In the genomic region with DNA sequence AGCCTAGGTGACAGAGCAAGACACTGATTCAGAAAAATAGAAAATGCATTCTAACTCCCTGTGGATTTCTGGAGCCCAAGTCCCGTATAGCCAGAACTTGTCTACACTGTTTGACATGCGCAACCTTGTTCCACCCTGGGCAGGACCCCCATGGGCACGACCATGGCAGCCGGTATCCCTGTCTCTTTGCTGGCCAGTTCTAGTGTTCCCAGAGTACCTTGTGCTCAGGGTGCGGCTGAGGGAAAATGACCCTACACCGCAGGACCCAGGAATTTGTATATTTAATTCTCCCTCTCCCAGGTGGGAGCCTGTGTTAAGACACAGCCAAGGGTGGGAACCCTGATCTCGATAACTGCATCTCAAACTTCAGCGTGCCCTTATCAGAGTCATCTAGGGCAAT, we compare ENCODE assay signal across 19 cellular contexts. TPM values are rescaled to one million over a fixed set of nuclear protein-coding genes. Genes with fewer than 3 reads are reported as not detected.
A peak's percentile ranks its signal among the peaks of the same experiment; 100 is the strongest.
DNase-seq lines count a peak whose midpoint lies in the region; ATAC-seq lines count a peak whose summit lies in the region.
"Had no signal": no experiment of that assay in that cellular context is flagged by ENCODE, and none has a peak within 500 bp of the region (broad histone marks: within the 10 kb centered on the region; RNA-seq: fewer than 3 reads in every experiment).

No MANE protein-coding gene starts in this region.

- intact Hi-C loops in dendritic cell treated with granulocyte-macrophage colony-stimulating factor and Interleukin-4, amounts not matched to agents 40 ng/mL and 50 ng/mL, for 4 days (cut with micrococcal nuclease), result loop anchor here (5.0 kb wide), 1 partner anchor 57 kb away; a partner anchor contains a TSS

- H3K36me3 Mint-ChIP-seq in activated CD8-positive, alpha-beta memory T cell treated with anti-CD3 and anti-CD28 coated beads, Interleukin-2, amount 10 ng/mL, durations not matched to agents 7 days and 5 days, result no peaks in the 10 kb centered on the region
- H3K36me3 Mint-ChIP-seq in dendritic cell treated with granulocyte-macrophage colony-stimulating factor and Interleukin-4, amounts not matched to agents 40 ng/mL and 50 ng/mL, for 4 days (ENCODE audit: low read depth), result no peaks in the 10 kb centered on the region
- no peaks in the 10 kb centered on the region for H3K36me3 Mint-ChIP-seq in naive B cell

- ATAC-seq in activated CD8-positive, alpha-beta memory T cell treated with anti-CD3 and anti-CD28 coated beads, Interleukin-2, amount 10 ng/mL, durations not matched to agents 7 days and 5 days, result no peak
- ATAC-seq in naive B cell (ENCODE audit: low read depth in 2 of 2), result no peak
- ATAC-seq in GM21528 (IDR thresholded peaks at IDR 0.05; ENCODE audit: low FRiP score, unreplicated experiment), result no peak
- ATAC-seq: GM12878 had no signal

- H3K27ac Mint-ChIP-seq in activated CD8-positive, alpha-beta memory T cell treated with anti-CD3 and anti-CD28 coated beads, Interleukin-2, amount 10 ng/mL, durations not matched to agents 7 days and 5 days, result no peak overlapping the region
- peak overlapping the region; percentile 91 for H3K27ac Mint-ChIP-seq in dendritic cell treated with granulocyte-macrophage colony-stimulating factor and Interleukin-4, amounts not matched to agents 40 ng/mL and 50 ng/mL, for 4 days
- H3K27ac Mint-ChIP-seq in naive B cell, result peak overlapping the region in 4 of 6 donors; percentile 65 to 97 (median 89)

- no peaks in the 10 kb centered on the region for H3K4me1 Mint-ChIP-seq in activated CD8-positive, alpha-beta memory T cell treated with anti-CD3 and anti-CD28 coated beads, Interleukin-2, amount 10 ng/mL, durations not matched to agents 7 days and 5 days
- peaks cover 80% of the 10 kb centered on the region for H3K4me1 Mint-ChIP-seq in dendritic cell treated with granulocyte-macrophage colony-stimulating factor and Interleukin-4, amounts not matched to agents 40 ng/mL and 50 ng/mL, for 4 days (ENCODE audit: low read depth)
- peaks cover 55 to 78% (median 62%) of the 10 kb centered on the region in 3 donors for H3K4me1 Mint-ChIP-seq in naive B cell

- H3K9me3 Mint-ChIP-seq in activated CD8-positive, alpha-beta memory T cell treated with anti-CD3 and anti-CD28 coated beads, Interleukin-2, amount 10 ng/mL, durations not matched to agents 7 days and 5 days (ENCODE audit: low read depth), result no peaks in the 10 kb centered on the region
- no peaks in the 10 kb centered on the region for H3K9me3 Mint-ChIP-seq in dendritic cell treated with granulocyte-macrophage colony-stimulating factor and Interleukin-4, amounts not matched to agents 40 ng/mL and 50 ng/mL, for 4 days
- H3K9me3 Mint-ChIP-seq in naive B cell, result no peaks in the 10 kb centered on the region

- peak; percentile 33 for DNase-seq in activated CD8-positive, alpha-beta memory T cell treated with anti-CD3 and anti-CD28 coated beads, Interleukin-2, amount 50 U/mL, for 48 hours
- DNase-seq in activated CD8-positive, alpha-beta memory T cell treated with anti-CD3 and anti-CD28 coated beads, Interleukin-2, amount 10 ng/mL, durations not matched to agents 7 days and 5 days, result no peak
- DNase-seq in naive B cell, result no peak
- no peak for DNase-seq in substantia nigra (lab: John Stamatoyannopoulos, UW)
- no peak for DNase-seq in activated gamma-delta T cell (lab: John Stamatoyannopoulos, UW)
- DNase-seq in activated naive CD4-positive, alpha-beta T cell treated with Interleukin-2 at 50 U/mL for 16 hours, result no peak
- DNase-seq: DND-41, IMR-90, Kasumi-1, MM.1S, NCI-H1694 had no signal

- peak overlapping the region; percentile 76 for H3K27ac ChIP-seq in substantia nigra (ENCODE audit: low read depth, low read length, poor library complexity, severe bottlenecking)
- H3K27ac ChIP-seq: 22Rv1 had no signal

- H3K27me3 Mint-ChIP-seq in activated CD8-positive, alpha-beta memory T cell treated with anti-CD3 and anti-CD28 coated beads, Interleukin-2, amount 10 ng/mL, durations not matched to agents 7 days and 5 days, result peaks cover 27% of the 10 kb centered on the region
- H3K27me3 Mint-ChIP-seq in dendritic cell treated with granulocyte-macrophage colony-stimulating factor and Interleukin-4, amounts not matched to agents 40 ng/mL and 50 ng/mL, for 4 days, result no peaks in the 10 kb centered on the region
- H3K27me3 Mint-ChIP-seq in naive B cell, result no peaks in the 10 kb centered on the region

- CTCF ChIA-PET in activated CD8-positive, alpha-beta memory T cell treated with anti-CD3 and anti-CD28 coated beads, Interleukin-2, amount 10 ng/mL, durations not matched to agents 7 days and 5 days (lab: Charles Lee), result no interaction called here

- H3K4me3 Mint-ChIP-seq in activated CD8-positive, alpha-beta memory T cell treated with anti-CD3 and anti-CD28 coated beads, Interleukin-2, amount 10 ng/mL, durations not matched to agents 7 days and 5 days, result no peak overlapping the region
- no peak overlapping the region for H3K4me3 Mint-ChIP-seq in dendritic cell treated with granulocyte-macrophage colony-stimulating factor and Interleukin-4, amounts not matched to agents 40 ng/mL and 50 ng/mL, for 4 days
- H3K4me3 Mint-ChIP-seq in naive B cell, result peak overlapping the region in 7 of 8 donors; percentile 74 to 95 (median 90)

RNA-seq across cellular contexts. Expression of a gene that starts 36.7 kb away (rescaled TPM):
- total RNA-seq in activated CD8-positive, alpha-beta memory T cell treated with anti-CD3 and anti-CD28 coated beads, Interleukin-2, amount 10 ng/mL, durations not matched to agents 7 days and 5 days, result 1 to 10 TPM; 5.7 to 7.4 TPM
- polyA plus RNA-seq in naive B cell (ENCODE audit: low read depth in 6 of 6), result 1 to 10 TPM; 3.2 to 7.3 (median 5.7) TPM
- total RNA-seq: HT-29, IMR-90 had no signal
- polyA plus RNA-seq: AG04450, BJ, IMR-90 had no signal

RNA-seq across cellular contexts. Expression of a gene that starts 58.1 kb away (rescaled TPM):
- total RNA-seq in activated CD8-positive, alpha-beta memory T cell treated with anti-CD3 and anti-CD28 coated beads, Interleukin-2, amount 10 ng/mL, durations not matched to agents 7 days and 5 days, result not detected
- polyA plus RNA-seq in naive B cell (ENCODE audit: low read depth in 6 of 6), result not detected
- total RNA-seq: GM12878, HT-29, IMR-90, Peyer's patch had no signal
- polyA plus RNA-seq: AG04450, BJ, GM12878, IMR-90 had no signal

Comparison
In these comparisons a context has a peak if more than half of its experiments do, and no peak if none do; other contexts are left out.
1. H3K4me3 Mint-ChIP-seq: peak in naive B cell (7 of 8); none in activated CD8-positive, alpha-beta memory T cell treated with anti-CD3 and anti-CD28 coated beads, Interleukin-2, amount 10 ng/mL, durations not matched to agents 7 days and 5 days (single experiment) and dendritic cell treated with granulocyte-macrophage colony-stimulating factor and Interleukin-4, amounts not matched to agents 40 ng/mL and 50 ng/mL, for 4 days (single experiment).